9 cellular contexts compared by ENCODE assay signal in genomic region chr14:88559852-88560251, GRCh38. TPM values are rescaled to one million over a fixed set of nuclear protein-coding genes. Genes with fewer than 3 reads are reported as not detected.
DNase-seq lines count a peak whose midpoint lies in the region; ATAC-seq and TF ChIP-seq lines count a peak whose summit lies in the region.
"Had no signal": no experiment of that assay in that cellular context is flagged by ENCODE, and none has a peak within 500 bp of the region (broad histone marks: within the 10 kb centered on the region; RNA-seq: fewer than 3 reads in every experiment).

No MANE protein-coding gene starts in this region.

- TF ChIP-seq CTCF in BE2C (IDR thresholded peaks at IDR 0.05; ENCODE audit: low read depth, low read length) = peak; percentile 31; the same call in 1 of the 2 replicates
- TF ChIP-seq CTCF in WERI-Rb-1 (IDR thresholded peaks at IDR 0.05; ENCODE audit: low read depth, low read length) = 0 out of 2 replicates have a peak, but pooled peaks have one; percentile 28
- peak; percentile 33 for TF ChIP-seq CTCF in liver (IDR thresholded peaks at IDR 0.05; ENCODE audit: low read depth, low read length, missing input control)

- no peak overlapping the region for H3K27ac ChIP-seq in WERI-Rb-1
- H3K27ac ChIP-seq in liver (ENCODE audit: low read depth in 1 of 2, low read length in 2 of 2) = no peak overlapping the region

- no peak for ATAC-seq in GM21619 (IDR thresholded peaks at IDR 0.05; ENCODE audit: unreplicated experiment)
- no peak for ATAC-seq in GM19328 (IDR thresholded peaks at IDR 0.05; ENCODE audit: unreplicated experiment)
- no peak for ATAC-seq in HG02623 (IDR thresholded peaks at IDR 0.05; ENCODE audit: unreplicated experiment)
- ATAC-seq in HG02981 (IDR thresholded peaks at IDR 0.05; ENCODE audit: unreplicated experiment) = no peak

- no peaks in the 10 kb centered on the region for H3K4me1 ChIP-seq in BE2C
- peaks cover 0 to 26% (median 17%) of the 10 kb centered on the region in 4 donors for H3K4me1 ChIP-seq in liver (ENCODE audit: control insufficient read depth in 4 of 4, insufficient read depth in 4 of 4, low read length in 3 of 4)

- H3K9me3 ChIP-seq in BE2C = no peaks in the 10 kb centered on the region
- no peaks in the 10 kb centered on the region for H3K9me3 ChIP-seq in WERI-Rb-1 (ENCODE audit: severe bottlenecking)
- no peaks in the 10 kb centered on the region for H3K9me3 ChIP-seq in liver (ENCODE audit: control insufficient read depth in 4 of 4, low read length in 3 of 4)

- no peak overlapping the region for H3K4me3 ChIP-seq in BE2C (ENCODE audit: low read depth, low read length)
- H3K4me3 ChIP-seq in WERI-Rb-1 (ENCODE audit: low read depth, low read length) = no peak overlapping the region
- no peak overlapping the region for H3K4me3 ChIP-seq in liver (ENCODE audit: low read depth in 1 of 3, low read length in 3 of 3)

- 11% methylated on average over 1 of the region's 1 CpG for WGBS in liver

- no peak for DNase-seq in BE2C
- DNase-seq in HT1080 (ENCODE audit: low read depth) = peak; percentile 74
- no peak for DNase-seq in WERI-Rb-1
- DNase-seq: activated naive CD8-positive, alpha-beta T cell treated with anti-CD3 and anti-CD28 coated beads, Interleukin-2, amount 10 ng/mL, durations not matched to agents 7 days and 5 days had no signal

- peaks cover 6% of the 10 kb centered on the region for H3K27me3 ChIP-seq in BE2C
- no peaks in the 10 kb centered on the region for H3K27me3 ChIP-seq in WERI-Rb-1 (ENCODE audit: insufficient read depth, low read depth, severe bottlenecking)
- H3K27me3 ChIP-seq in liver (ENCODE audit: control insufficient read depth in 4 of 4, insufficient read depth in 4 of 4, low read length in 3 of 4) = no peaks in the 10 kb centered on the region

- TF ChIP-seq RAD21 in liver (IDR thresholded peaks at IDR 0.05) = peak; percentile 76 to 77

- no peak overlapping the region for H3K9ac ChIP-seq in liver (ENCODE audit: low read depth in 1 of 2, low read length in 2 of 2)

- no peaks in the 10 kb centered on the region for H3K36me3 ChIP-seq in BE2C
- H3K36me3 ChIP-seq in WERI-Rb-1 = peaks cover 15% of the 10 kb centered on the region
- H3K36me3 ChIP-seq in liver (ENCODE audit: control insufficient read depth in 4 of 4, insufficient read depth in 3 of 4, low read depth in 1 of 4, low read length in 3 of 4) = no peaks in the 10 kb centered on the region

TF ChIP-seq in liver, 16 proteins besides CTCF, POLR2A, EP300 and RAD21:
- TF ChIP-seq TAF1 (conservative IDR thresholded peaks at IDR 0.05) (no peak), JUND (IDR thresholded peaks at IDR 0.05) (no peak), RXRA (IDR thresholded peaks at IDR 0.05) (no peak), FOXA2 (IDR thresholded peaks at IDR 0.05) (no peak), SP1 (IDR thresholded peaks at IDR 0.05) (no peak), HNF4A (conservative IDR thresholded peaks at IDR 0.05) (no peak), ATF3 (IDR thresholded peaks at IDR 0.05) (no peak), MAX (IDR thresholded peaks at IDR 0.05) (no peak), EGR1 (IDR thresholded peaks at IDR 0.05; ENCODE audit: low read depth in 2 of 2) (no peak), HNF4G (IDR thresholded peaks at IDR 0.05) (no peak), YY1 (IDR thresholded peaks at IDR 0.05) (no peak), REST (IDR thresholded peaks at IDR 0.05) (no peak), ZBTB33 (IDR thresholded peaks at IDR 0.05) (no peak), GABPA (IDR thresholded peaks at IDR 0.05 in 1 of 2, conservative IDR thresholded peaks at IDR 0.05 in 1 of 2) (no peak), FOXA1 (IDR thresholded peaks at IDR 0.05) (no peak), NR2F2 (IDR thresholded peaks at IDR 0.05) (no peak)

RNA-seq across cellular contexts. Expression of gene ZC3H14, which starts 3.0 kb away (rescaled TPM):
- 81.7 TPM for polyA plus RNA-seq in BE2C (2012; ENCODE audit: insufficient read depth, insufficient read length, low read depth)
- total RNA-seq in HT1080 (2014; rRNA removed; shearing (Covaris generic)) = 70.3 and 78.4 TPM in 2 replicates
- polyA plus RNA-seq in HT1080 (2015; cell fraction: cytosol; rRNA removed) = 44.7 and 52.5 TPM in 2 replicates
- 87.3 and 88.8 TPM in 2 replicates for polyA plus RNA-seq in HT1080 (2015; cell fraction: nucleus; rRNA removed)
- 10 to 100 TPM; 28.5 to 54.5 TPM for total RNA-seq in liver
- polyA plus RNA-seq in liver = 10 to 100 TPM; 22.4 to 34.9 TPM

RNA-seq across cellular contexts. Expression of gene PTPN21, which starts 5.0 kb away (rescaled TPM):
- polyA plus RNA-seq in BE2C (2012; ENCODE audit: insufficient read depth, insufficient read length, low read depth) = 3.7 TPM
- 2.6 and 3.8 TPM in 2 replicates for total RNA-seq in HT1080 (2014; rRNA removed; shearing (Covaris generic))
- polyA plus RNA-seq in HT1080 (2015; cell fraction: cytosol; rRNA removed) = 4.1 and 5.9 TPM in 2 replicates
- 7.2 and 7.4 TPM in 2 replicates for polyA plus RNA-seq in HT1080 (2015; cell fraction: nucleus; rRNA removed)
- 1 to 10 TPM; 2.1 to 7.2 TPM for total RNA-seq in liver
- 1 to 10 TPM; 2.5 to 3.7 TPM for polyA plus RNA-seq in liver
- total RNA-seq: activated naive CD8-positive, alpha-beta T cell treated with anti-CD3 and anti-CD28 coated beads, Interleukin-2, amount 10 ng/mL, durations not matched to agents 7 days and 5 days had no signal
